Comparison of ENCODE assay signal across 8 cellular contexts in the genomic region with DNA sequence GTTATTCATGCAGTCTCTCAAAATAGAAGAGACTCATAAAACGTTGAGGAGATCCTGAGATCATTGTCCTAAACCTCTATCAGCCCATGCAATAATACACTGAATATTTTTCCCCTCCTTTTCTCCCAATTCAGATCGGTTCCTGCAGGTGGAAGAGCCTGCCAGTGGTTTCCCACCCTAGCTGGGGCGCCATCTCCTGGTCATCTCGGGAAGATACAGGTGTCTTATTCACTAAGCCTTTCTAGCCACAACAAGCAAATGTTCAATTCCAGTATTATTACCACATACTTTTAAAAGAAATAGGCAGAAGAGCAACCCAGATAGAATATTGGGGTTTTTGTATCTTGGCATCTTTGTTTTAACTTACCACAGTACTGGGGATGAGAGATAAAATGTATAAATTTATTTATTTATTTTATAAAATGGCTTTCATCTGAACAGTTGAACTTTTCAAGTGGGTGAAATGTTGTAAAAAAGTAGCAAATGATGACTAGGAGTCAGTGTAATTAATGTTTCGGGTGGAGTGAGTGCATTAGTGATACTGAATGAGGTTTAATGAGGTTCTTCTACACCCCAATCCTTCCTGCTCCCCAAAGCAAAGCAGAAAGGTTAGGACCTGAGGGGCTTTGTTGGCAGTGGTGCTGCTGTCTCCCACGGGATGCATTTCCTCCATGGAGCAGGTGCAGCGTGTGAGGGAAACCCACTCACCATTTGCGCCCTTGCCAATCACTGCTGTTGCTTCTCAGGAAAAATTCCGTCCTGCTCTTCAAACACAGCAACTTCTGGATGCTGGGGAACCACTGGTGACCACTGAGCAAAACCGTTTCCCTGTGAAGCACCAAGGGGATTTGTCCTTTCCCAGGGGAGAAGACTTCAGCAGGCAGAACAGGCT.
DNase-seq lines count a peak whose midpoint lies in the region; ATAC-seq and TF ChIP-seq lines count a peak whose summit lies in the region.

No MANE protein-coding gene starts in this region.

- ATAC-seq in activated CD4-positive, CD25-positive, alpha-beta regulatory T cell treated with anti-CD3 and anti-CD28 coated beads, Interleukin-2, amount 50 U/mL, for 24 hours, result no peak
- ATAC-seq in activated T-helper 17 cell treated with anti-CD3 and anti-CD28 coated beads, Interleukin-2, amount 50 U/mL, for 72 hours (replicated peaks), result peak; percentile 63
- ATAC-seq in foreskin keratinocyte, result peak; percentile 68

- intact Hi-C loops in uterus (cut with DNase I; ENCODE audit: low total_unique reads), result no loop called here

- H3K27me3 Mint-ChIP-seq in activated T-helper 17 cell treated with anti-CD3 and anti-CD28 coated beads, Interleukin-2, amount 50 U/mL, for 72 hours, result no peaks in the 10 kb centered on the region

- no peak overlapping the region for H3K4ac ChIP-seq in trophoblast cell (ENCODE audit: low read depth, low read length)

- H3K9me3 ChIP-seq in trophoblast cell (ENCODE audit: insufficient read depth, low read depth, low read length), result no peaks in the 10 kb centered on the region
- no peaks in the 10 kb centered on the region for H3K9me3 ChIP-seq in uterus

- H2BK12ac ChIP-seq in trophoblast cell (ENCODE audit: low read length), result no peak overlapping the region

- TF ChIP-seq POLR2A in uterus (IDR thresholded peaks at IDR 0.05), result no peak

- peak; percentile 24 to 57 (median 44) for DNase-seq in activated CD4-positive, CD25-positive, alpha-beta regulatory T cell (lab: John Stamatoyannopoulos, UW)
- peak; percentile 68 for DNase-seq in KBM-7
- DNase-seq in RPMI8226, result peak; percentile 78
- peak in 1 of 2 donors; percentile 39 for DNase-seq in foreskin keratinocyte
- peak; percentile 63 to 89 for DNase-seq in trophoblast cell
- DNase-seq in uterus, result peak; percentile 47 to 52

- no peak overlapping the region for H2AFZ ChIP-seq in trophoblast cell (ENCODE audit: insufficient read depth, low read length, poor library complexity)

- no peak overlapping the region for H2BK120ac ChIP-seq in trophoblast cell (ENCODE audit: insufficient read depth, low read length, poor library complexity)

- H3K79me1 ChIP-seq in trophoblast cell (ENCODE audit: low read length), result no peaks in the 10 kb centered on the region

- H3K27ac Mint-ChIP-seq in activated T-helper 17 cell treated with anti-CD3 and anti-CD28 coated beads, Interleukin-2, amount 50 U/mL, for 72 hours, result no peak overlapping the region

- H3K4me1 ChIP-seq in foreskin keratinocyte (no peaks in the 10 kb centered on the region), trophoblast cell (ENCODE audit: control insufficient read depth in 1 of 2, insufficient read depth in 2 of 2, low read length in 2 of 2) (no peaks in the 10 kb centered on the region), uterus (no peaks in the 10 kb centered on the region)

- H3K4me3 Mint-ChIP-seq in activated T-helper 17 cell treated with anti-CD3 and anti-CD28 coated beads, Interleukin-2, amount 50 U/mL, for 72 hours, result peak overlapping the region; percentile 46

- H3K4me3 ChIP-seq in trophoblast cell (ENCODE audit: low read depth, low read length) (no peak overlapping the region), uterus (no peak overlapping the region)

- WGBS in trophoblast cell (ENCODE audit: extremely low coverage, insufficient coverage, insufficient read length), result no CpG with 5 or more reads among the region's 10 CpGs

- H3K27ac ChIP-seq in foreskin keratinocyte, result no peak overlapping the region
- H3K27ac ChIP-seq in trophoblast cell (ENCODE audit: low read depth, low read length), result no peak overlapping the region
- no peak overlapping the region for H3K27ac ChIP-seq in uterus

- H4K91ac ChIP-seq in trophoblast cell (ENCODE audit: low read depth, low read length), result no peak overlapping the region

- no peak overlapping the region for H3K23ac ChIP-seq in trophoblast cell (ENCODE audit: low read length)

- H3K27me3 ChIP-seq in foreskin keratinocyte (peaks cover 14% of the 10 kb centered on the region), trophoblast cell (ENCODE audit: insufficient read depth, low read length) (no peaks in the 10 kb centered on the region), uterus (no peaks in the 10 kb centered on the region)

- in situ Hi-C loops in KBM-7 (cut with MboI; ENCODE audit: low pct_unique_long_range_greater_than_20kb, low sequenced_read_pairs), result loop anchor here (25.0 kb wide), 1 partner anchor 184 kb away; no protein-coding TSS in a partner anchor

- H3K36me3 ChIP-seq in trophoblast cell (ENCODE audit: control insufficient read depth in 1 of 2, insufficient read depth in 2 of 2, low read length in 2 of 2) (no peaks in the 10 kb centered on the region), uterus (no peaks in the 10 kb centered on the region)

- H3K9me3 Mint-ChIP-seq in activated T-helper 17 cell treated with anti-CD3 and anti-CD28 coated beads, Interleukin-2, amount 50 U/mL, for 72 hours, result no peaks in the 10 kb centered on the region

- no peak overlapping the region for H3K14ac ChIP-seq in trophoblast cell (ENCODE audit: low read length)

- H2BK5ac ChIP-seq in trophoblast cell (ENCODE audit: low read depth, low read length, poor library complexity), result no peak overlapping the region

- no peak overlapping the region for H4K8ac ChIP-seq in trophoblast cell (ENCODE audit: low read depth, low read length)

- H3K4me2 ChIP-seq in trophoblast cell (ENCODE audit: low read length), result no peak overlapping the region

- no peak overlapping the region for H3K18ac ChIP-seq in trophoblast cell (ENCODE audit: low read length)

- H3K4me1 Mint-ChIP-seq in activated T-helper 17 cell treated with anti-CD3 and anti-CD28 coated beads, Interleukin-2, amount 50 U/mL, for 72 hours, result peaks cover 7% of the 10 kb centered on the region

- H4K12ac ChIP-seq in trophoblast cell (ENCODE audit: low read depth, low read length), result no peak overlapping the region

- no peak overlapping the region for H2AK5ac ChIP-seq in trophoblast cell (ENCODE audit: low read length)

- no peaks in the 10 kb centered on the region for H3K36me3 Mint-ChIP-seq in activated T-helper 17 cell treated with anti-CD3 and anti-CD28 coated beads, Interleukin-2, amount 50 U/mL, for 72 hours (ENCODE audit: low read depth)

- no peak overlapping the region for H3K9ac ChIP-seq in trophoblast cell (ENCODE audit: low read length)

- no peaks in the 10 kb centered on the region for H3K79me2 ChIP-seq in trophoblast cell (ENCODE audit: control insufficient read depth, insufficient read depth, low read length, poor library complexity)

- TF ChIP-seq CTCF in foreskin keratinocyte (conservative IDR thresholded peaks at IDR 0.05) (peak; percentile 92), uterus (IDR thresholded peaks at IDR 0.05) (peak; percentile 49 to 66 (median 56))

Comparison
In these comparisons a context has a peak if more than half of its experiments do, and no peak if none do; other contexts are left out.
1. ATAC-seq: peak in activated T-helper 17 cell treated with anti-CD3 and anti-CD28 coated beads, Interleukin-2, amount 50 U/mL, for 72 hours (single experiment) and foreskin keratinocyte (single experiment); none in activated CD4-positive, CD25-positive, alpha-beta regulatory T cell treated with anti-CD3 and anti-CD28 coated beads, Interleukin-2, amount 50 U/mL, for 24 hours (0 of 2).